In the genomic region with DNA sequence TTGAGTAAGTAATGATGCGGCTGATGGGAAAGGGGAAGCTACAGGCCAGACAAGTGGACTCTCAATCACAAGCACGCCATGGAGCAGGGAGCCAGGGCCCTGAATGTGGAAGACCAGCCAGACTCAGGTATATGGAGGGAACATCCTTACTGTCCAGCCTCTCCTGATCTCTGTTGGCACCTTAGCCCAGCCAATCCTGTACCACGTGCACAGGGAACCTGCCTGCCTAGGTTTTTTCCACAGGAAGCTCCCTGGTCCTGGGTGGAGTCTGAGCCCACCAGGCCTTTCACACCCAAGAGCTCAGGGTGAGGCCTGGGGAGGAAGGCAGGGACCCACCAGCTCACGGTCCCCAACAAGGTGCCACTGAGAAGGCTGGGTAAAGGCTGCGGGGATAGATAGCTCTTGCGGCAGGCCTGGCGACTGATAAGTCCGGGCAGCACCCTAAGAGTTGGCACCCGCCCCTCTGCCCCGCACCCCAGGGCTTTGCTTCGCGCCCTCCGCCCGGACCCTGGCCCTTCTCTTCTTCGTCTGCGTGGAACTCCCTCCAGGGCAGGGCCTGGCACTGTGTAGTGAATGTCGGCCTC, we compare ENCODE assay signal across 1 cellular context.
TF ChIP-seq lines count a peak whose summit lies in the region.

No MANE protein-coding gene starts in this region.

TF ChIP-seq in endothelial cell of umbilical vein, 7 proteins besides CTCF, POLR2A, EP300 and RAD21:
- TF ChIP-seq POLR2AphosphoS5 (IDR thresholded peaks at IDR 0.05; ENCODE audit: insufficient read depth, low read depth, low read length) (no peak), GATA2 (IDR thresholded peaks at IDR 0.05; ENCODE audit: insufficient read depth, insufficient read length, low read depth, low read length) (no peak), EZH2 (IDR thresholded peaks at IDR 0.05; ENCODE audit: borderline replicate concordance, low read depth, low read length, severe bottlenecking) (no peak), JUN (IDR thresholded peaks at IDR 0.05; ENCODE audit: borderline replicate concordance, insufficient read depth, insufficient read length, low read depth) (no peak), MYC (IDR thresholded peaks at IDR 0.05; ENCODE audit: low read depth, low read length) (no peak), FOS (IDR thresholded peaks at IDR 0.05; ENCODE audit: borderline replicate concordance, insufficient read depth, low read length) (no peak), MAX (IDR thresholded peaks at IDR 0.05; ENCODE audit: insufficient read depth, insufficient read length) (no peak)
